ENCODE assay signal across 12 cellular contexts in genomic region chr1:28973850-28974841, GRCh38. TPM values are rescaled to one million over a fixed set of nuclear protein-coding genes. Genes with fewer than 3 reads are reported as not detected.
DNase-seq lines count a peak whose midpoint lies in the region; ATAC-seq, FAIRE-seq and TF ChIP-seq lines count a peak whose summit lies in the region.
"Had no signal": no experiment of that assay in that cellular context is flagged by ENCODE, and none has a peak within 500 bp of the region (broad histone marks: within the 10 kb centered on the region; RNA-seq: fewer than 3 reads in every experiment).

No MANE protein-coding gene starts in this region.

- no TSS peak for BruUV-seq in MCF 10A (replicated peaks; lab: Mats Ljungman, UMichigan)
- BruUV-seq in mammary epithelial cell (replicated peaks; lab: Mats Ljungman, UMichigan): no TSS peak

- no peaks in the 10 kb centered on the region for H3K36me3 Mint-ChIP-seq in MCF 10A (ENCODE audit: insufficient read depth, unreplicated experiment)
- H3K36me3 Mint-ChIP-seq in activated T-helper 2 cell treated with anti-CD3 and anti-CD28 coated beads, Interferon-gamma antibody, Interleukin-2, Interleukin-4, amounts not matched to agents 10 μg/mL and 5 μg/mL and 100 μg/mL, durations not matched to agents 14 hours and 24 hours and 36 hours (ENCODE audit: low read depth): peaks cover 14% of the 10 kb centered on the region
- no peaks in the 10 kb centered on the region for H3K36me3 Mint-ChIP-seq in immature natural killer cell
- peaks cover 17% of the 10 kb centered on the region for H3K36me3 Mint-ChIP-seq in activated T-cell treated with anti-CD3 and anti-CD28 coated beads, Interleukin-2, amount 50 U/mL, for 4 hours (ENCODE audit: insufficient read depth)

- H3K27me3 Mint-ChIP-seq in MCF 10A (ENCODE audit: insufficient read depth, unreplicated experiment) (no peaks in the 10 kb centered on the region), immature natural killer cell (ENCODE audit: low read depth in 3 of 3) (no peaks in the 10 kb centered on the region)
- no peaks in the 10 kb centered on the region for H3K27me3 Mint-ChIP-seq in activated T-helper 2 cell treated with anti-CD3 and anti-CD28 coated beads, Interferon-gamma antibody, Interleukin-2, Interleukin-4, amounts not matched to agents 10 μg/mL and 5 μg/mL and 100 μg/mL, durations not matched to agents 14 hours and 24 hours and 36 hours (ENCODE audit: low read depth)
- H3K27me3 Mint-ChIP-seq in activated T-cell treated with anti-CD3 and anti-CD28 coated beads, Interleukin-2, amount 50 U/mL, for 4 hours (ENCODE audit: low read depth): no peaks in the 10 kb centered on the region

- H3K4me3 ChIP-seq in mammary epithelial cell (replicated peaks in 1 of 3; ENCODE audit: insufficient read depth in 1 of 3, low read depth in 2 of 3, low read length in 3 of 3): no peak overlapping the region
- no peak overlapping the region for H3K4me3 ChIP-seq in tibial artery
- H3K4me3 ChIP-seq: BLaER1, thoracic aorta had no signal

- in situ Hi-C loops in mammary epithelial cell (cut with MboI; ENCODE audit: low sequenced_read_pairs in 2 of 2): no loop called here

- H3K9ac ChIP-seq in mammary epithelial cell (ENCODE audit: insufficient read depth, low read length): no peak overlapping the region
- H3K9ac ChIP-seq: BLaER1 had no signal

- H3K36me3 ChIP-seq in mammary epithelial cell (ENCODE audit: insufficient read depth, low read length) (no peaks in the 10 kb centered on the region), tibial artery (no peaks in the 10 kb centered on the region)
- H3K36me3 ChIP-seq: thoracic aorta had no signal

- POLR2A ChIA-PET in MCF 10A (lab: Yijun Ruan, JAX): interaction anchor here (1.1 to 1.7 kb wide), 4 partner anchors 9 to 60 kb away, joined by 3 to 7 read pairs (median 6); partner anchors contain the start of gene EPB41

- H3K27ac Mint-ChIP-seq in MCF 10A (ENCODE audit: low read depth, unreplicated experiment) (peak overlapping the region; percentile 21), immature natural killer cell (peak overlapping the region in 4 of 6 donors; percentile 25 to 63 (median 32))
- peak overlapping the region; percentile 11 for H3K27ac Mint-ChIP-seq in activated T-helper 2 cell treated with anti-CD3 and anti-CD28 coated beads, Interferon-gamma antibody, Interleukin-2, Interleukin-4, amounts not matched to agents 10 μg/mL and 5 μg/mL and 100 μg/mL, durations not matched to agents 14 hours and 24 hours and 36 hours

- no peak overlapping the region for H3K4me2 ChIP-seq in mammary epithelial cell (ENCODE audit: insufficient read depth, low read depth, low read length)
- H3K4me2 ChIP-seq: BLaER1 had no signal

- no peaks in the 10 kb centered on the region for H3K27me3 ChIP-seq in mammary epithelial cell (ENCODE audit: insufficient read depth, low read length)
- H3K27me3 ChIP-seq in tibial artery: no peaks in the 10 kb centered on the region
- H3K27me3 ChIP-seq: BLaER1 had no signal

- DNase-seq in MCF 10A (ENCODE audit: unreplicated experiment) (peak; percentile 22), mammary epithelial cell (no peak), immature natural killer cell (no peak), tibial artery (no peak), GM19239 (ENCODE audit: insufficient read length, low spot score) (no peak)
- DNase-seq in activated T-helper 2 cell treated with anti-CD3 and anti-CD28 coated beads, Interferon-gamma antibody, Interleukin-2, Interleukin-4, amounts not matched to agents 10 μg/mL and 5 μg/mL and 100 μg/mL, durations not matched to agents 14 hours and 24 hours and 36 hours (ENCODE audit: low spot score): no peak
- DNase-seq in activated T-cell treated with anti-CD3 and anti-CD28 coated beads, Interleukin-2, amount 50 U/mL, for 4 hours: no peak
- DNase-seq: activated gamma-delta T cell, NCI-H146 had no signal

- no peak for ATAC-seq in HG02885 (IDR thresholded peaks at IDR 0.05; ENCODE audit: poor library complexity, unreplicated experiment)
- ATAC-seq in activated T-cell treated with anti-CD3 and anti-CD28 coated beads, Interleukin-2, amount 50 U/mL, for 4 hours: no peak

- no peaks in the 10 kb centered on the region for H4K20me1 ChIP-seq in mammary epithelial cell (ENCODE audit: insufficient read depth, low read length)

- no peaks in the 10 kb centered on the region for H3K79me2 ChIP-seq in mammary epithelial cell (ENCODE audit: insufficient read depth, low read length)

- intact Hi-C loops in MCF 10A (cut with micrococcal nuclease): no loop called here
- intact Hi-C loops in mammary epithelial cell (cut with micrococcal nuclease): no loop called here
- intact Hi-C loops in activated T-helper 2 cell treated with anti-CD3 and anti-CD28 coated beads, Interferon-gamma antibody, Interleukin-2, Interleukin-4, amounts not matched to agents 10 μg/mL and 5 μg/mL and 100 μg/mL, durations not matched to agents 14 hours and 24 hours and 36 hours (cut with micrococcal nuclease): loop anchor here (2.0 kb wide), 1 partner anchor 47 kb away; no protein-coding TSS in a partner anchor
- intact Hi-C loops in tibial artery (cut with DNase I; ENCODE audit: low total_unique reads): no loop called here

- no peak overlapping the region for H3K4me3 Mint-ChIP-seq in MCF 10A (ENCODE audit: unreplicated experiment)
- H3K4me3 Mint-ChIP-seq in activated T-helper 2 cell treated with anti-CD3 and anti-CD28 coated beads, Interferon-gamma antibody, Interleukin-2, Interleukin-4, amounts not matched to agents 10 μg/mL and 5 μg/mL and 100 μg/mL, durations not matched to agents 14 hours and 24 hours and 36 hours (ENCODE audit: low read depth): no peak overlapping the region
- H3K4me3 Mint-ChIP-seq in immature natural killer cell: no peak overlapping the region
- H3K4me3 Mint-ChIP-seq in activated T-cell treated with anti-CD3 and anti-CD28 coated beads, Interleukin-2, amount 50 U/mL, for 4 hours: no peak overlapping the region

- CTCF ChIA-PET in MCF 10A (lab: Yijun Ruan, JAX) (no interaction called here), mammary epithelial cell (lab: Charles Lee; ENCODE audit: low non-redundant PET) (no interaction called here)

- dilution Hi-C loops in mammary epithelial cell (cut with HindIII; ENCODE audit: low sequenced_read_pairs): no loop called here

- FAIRE-seq in GM19239 (lab: Jason Lieb, UNC): no peak

- peaks cover 24% of the 10 kb centered on the region for H3K4me1 Mint-ChIP-seq in MCF 10A (ENCODE audit: insufficient read depth, unreplicated experiment)
- peaks cover 28% of the 10 kb centered on the region for H3K4me1 Mint-ChIP-seq in activated T-helper 2 cell treated with anti-CD3 and anti-CD28 coated beads, Interferon-gamma antibody, Interleukin-2, Interleukin-4, amounts not matched to agents 10 μg/mL and 5 μg/mL and 100 μg/mL, durations not matched to agents 14 hours and 24 hours and 36 hours (ENCODE audit: low read depth)
- peaks cover 43 to 83% of the 10 kb centered on the region in 2 donors for H3K4me1 Mint-ChIP-seq in immature natural killer cell
- peaks cover 69% of the 10 kb centered on the region for H3K4me1 Mint-ChIP-seq in activated T-cell treated with anti-CD3 and anti-CD28 coated beads, Interleukin-2, amount 50 U/mL, for 4 hours (ENCODE audit: low read depth)

- H3K9me3 ChIP-seq in mammary epithelial cell (replicated peaks; ENCODE audit: insufficient read depth, low read length) (no peaks in the 10 kb centered on the region), tibial artery (no peaks in the 10 kb centered on the region)
- H3K9me3 ChIP-seq: BLaER1, thoracic aorta had no signal

- H2AFZ ChIP-seq in mammary epithelial cell (ENCODE audit: low read depth, low read length): no peak overlapping the region

- 87% methylated on average over 5 of the region's 5 CpGs for WGBS in mammary epithelial cell (ENCODE audit: low coverage, missing lambda C conversion rate)

- no peak for TF ChIP-seq CTCF in MCF 10A (IDR thresholded peaks at IDR 0.05; ENCODE audit: unreplicated experiment)
- TF ChIP-seq CTCF in mammary epithelial cell (conservative IDR thresholded peaks at IDR 0.05 in 1 of 2, IDR thresholded peaks at IDR 0.05 in 1 of 2; ENCODE audit: extremely low read depth in 1 of 2, insufficient read depth in 1 of 2, low read depth in 1 of 2, low read length in 2 of 2): no peak
- no peak for TF ChIP-seq CTCF in tibial artery (IDR thresholded peaks at IDR 0.05)

- H3K9me3 Mint-ChIP-seq in MCF 10A (ENCODE audit: unreplicated experiment): no peaks in the 10 kb centered on the region
- no peaks in the 10 kb centered on the region for H3K9me3 Mint-ChIP-seq in activated T-helper 2 cell treated with anti-CD3 and anti-CD28 coated beads, Interferon-gamma antibody, Interleukin-2, Interleukin-4, amounts not matched to agents 10 μg/mL and 5 μg/mL and 100 μg/mL, durations not matched to agents 14 hours and 24 hours and 36 hours
- H3K9me3 Mint-ChIP-seq in immature natural killer cell: no peaks in the 10 kb centered on the region
- no peaks in the 10 kb centered on the region for H3K9me3 Mint-ChIP-seq in activated T-cell treated with anti-CD3 and anti-CD28 coated beads, Interleukin-2, amount 50 U/mL, for 4 hours

- H3K27ac ChIP-seq in mammary epithelial cell (ENCODE audit: insufficient read depth, low read depth, low read length) (no peak overlapping the region), tibial artery (no peak overlapping the region)
- H3K27ac ChIP-seq: BLaER1, thoracic aorta had no signal

- H3K4me1 ChIP-seq in mammary epithelial cell (ENCODE audit: insufficient read depth, low read length) (peaks cover 6% of the 10 kb centered on the region), tibial artery (no peaks in the 10 kb centered on the region)
- H3K4me1 ChIP-seq: BLaER1 had no signal

RNA-seq across cellular contexts. Expression of gene EPB41, which starts 59.8 kb away (rescaled TPM):
- total RNA-seq in MCF 10A (2022) (15.0 and 23.0 TPM in 2 replicates), mammary epithelial cell (10 to 100 TPM; 20.6 to 23.7 TPM)
- polyA plus RNA-seq in mammary epithelial cell (9.6 TPM), immature natural killer cell (10 to 100 TPM; 39.7 to 88.9 (median 59.4) TPM)
- polyA minus RNA-seq in mammary epithelial cell: 27.8 TPM
- total RNA-seq in activated T-helper 2 cell treated with anti-CD3 and anti-CD28 coated beads, Interferon-gamma antibody, Interleukin-2, Interleukin-4, amounts not matched to agents 10 μg/mL and 5 μg/mL and 100 μg/mL, durations not matched to agents 14 hours and 24 hours and 36 hours: 62.6 and 68.0 TPM in 2 replicates
- total RNA-seq in activated T-cell treated with anti-CD3 and anti-CD28 coated beads, Interleukin-2, amount 50 U/mL, for 4 hours: 10 to 100 TPM; 64.3 to 66.3 (median 65.8) TPM
